8 cellular contexts compared by ENCODE assay signal in the genomic region with DNA sequence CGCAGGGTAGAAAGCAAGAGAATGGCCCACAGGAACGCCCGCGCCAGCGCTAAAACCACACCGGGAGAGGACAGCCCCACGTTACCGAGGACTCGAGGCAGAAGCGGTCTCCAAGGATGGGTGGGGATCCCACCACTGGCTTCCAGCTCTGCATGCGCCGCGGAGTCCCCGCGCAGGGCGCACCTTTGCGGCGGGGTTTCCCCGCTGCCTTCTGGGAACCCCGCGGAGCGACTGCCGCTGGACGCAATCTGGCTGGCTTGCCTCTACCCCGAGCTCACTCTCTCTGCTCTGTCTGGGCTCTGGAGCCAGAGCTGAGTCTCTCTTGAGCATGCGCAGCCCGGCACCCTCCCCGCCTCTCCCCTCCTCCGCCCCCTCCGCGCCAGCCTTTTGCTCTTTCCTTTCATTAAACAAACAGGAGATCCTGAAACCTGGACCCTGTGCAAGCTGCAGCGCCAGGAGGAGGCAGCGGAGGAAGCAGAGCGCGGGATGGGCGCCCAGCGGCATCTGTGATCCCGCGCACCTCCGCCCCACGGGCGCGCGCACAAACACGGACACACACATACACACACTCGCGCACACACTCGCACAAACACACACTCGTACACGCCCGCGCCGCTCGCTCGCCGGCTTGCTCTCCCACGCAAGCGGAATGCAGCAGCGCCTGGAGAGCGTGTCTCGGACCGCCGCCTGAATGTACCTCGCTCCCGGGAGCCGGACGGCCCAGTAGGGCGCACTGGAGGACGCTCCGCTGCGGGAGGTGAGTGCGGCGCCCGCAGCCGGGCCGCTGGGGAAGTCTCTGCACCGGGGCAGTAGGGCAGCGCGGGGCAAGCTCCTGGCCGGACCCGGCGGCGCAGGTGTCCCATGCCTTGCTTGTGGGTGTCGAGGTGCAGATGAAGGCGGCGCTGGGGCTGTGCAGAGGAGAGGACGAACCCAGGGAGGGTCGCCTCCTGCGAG. TPM values are rescaled to one million over a fixed set of nuclear protein-coding genes. Genes with fewer than 3 reads are reported as not detected.
DNase-seq lines count a peak whose midpoint lies in the region; ATAC-seq, FAIRE-seq and TF ChIP-seq lines count a peak whose summit lies in the region.

A gene (plus strand): TSS at position 382 of the 954 bp plus-strand sequence.

- FAIRE-seq in pancreas (lab: Jason Lieb, UNC) = no peak

- intact Hi-C loops in pancreas (cut with DNase I) = no loop called here

- WGBS in pancreas, 2 donors = 1% methylated on average over 76 to 89 of the region's 89 CpGs

- peak within 1 kb of the TSS; percentile 78 for H3K4me3 ChIP-seq in cardiac muscle cell
- peak within 1 kb of the TSS; percentile 35 to 64 (median 44) for H3K4me3 ChIP-seq in pancreas

- H3K27me3 ChIP-seq in cardiac muscle cell (peaks cover 62% of the 10 kb centered on the region), pancreas (peaks cover 0 to 3% (median 0%) of the 10 kb centered on the region in 4 donors)

- ATAC-seq in pancreas (peak; percentile 90 to 96 (median 94)), GM18498 (IDR thresholded peaks at IDR 0.05; ENCODE audit: unreplicated experiment) (no peak), GM19467 (IDR thresholded peaks at IDR 0.05; ENCODE audit: unreplicated experiment) (no peak)

- H3K27ac ChIP-seq in VCaP (peak within 1 kb of the TSS; percentile 83), cardiac muscle cell (no peak within 1 kb of the TSS), pancreas (peak within 1 kb of the TSS in 2 of 4 donors; percentile 10 to 28)

- H3K36me3 ChIP-seq in cardiac muscle cell (no peaks in the 10 kb centered on the region), pancreas (no peaks in the 10 kb centered on the region)

- TF ChIP-seq CTCF in VCaP (conservative IDR thresholded peaks at IDR 0.05) (peak; percentile 39), cardiac muscle cell (IDR thresholded peaks at IDR 0.05; ENCODE audit: low read depth, low read length) (no peak), pancreas (IDR thresholded peaks at IDR 0.05) (no peak)

- DNase-seq in COR-L47 (lab: John Stamatoyannopoulos, UW) (peak; percentile 82), NCI-H1092 treated with DMSO at 0.1 percent for 48 hours (lab: John Stamatoyannopoulos, UW) (peak; percentile 93), cardiac muscle cell (ENCODE audit: low read depth in 1 of 2, low spot score in 1 of 2) (peak; percentile 76 to 89), pancreas (peak; percentile 55 to 82 (median 74)), T-helper 9 cell (no peak)

- H3K4me1 ChIP-seq in cardiac muscle cell (ENCODE audit: low read depth) = peaks cover 4% of the 10 kb centered on the region
- peaks cover 0 to 8% (median 0%) of the 10 kb centered on the region in 3 donors for H3K4me1 ChIP-seq in pancreas

- H3K9me3 ChIP-seq in cardiac muscle cell (ENCODE audit: low read depth) = no peaks in the 10 kb centered on the region
- no peaks in the 10 kb centered on the region for H3K9me3 ChIP-seq in pancreas

RNA-seq across cellular contexts. Expression of the gene that starts here (rescaled TPM):
- 0.42 and 0.98 TPM in 2 replicates for total RNA-seq in cardiac muscle cell
- polyA plus RNA-seq in cardiac muscle cell = 0.37 and 1.2 TPM in 2 replicates
- total RNA-seq in pancreas = 1 to 10 TPM in 1 of 6 donors, under 1 TPM in 4, not detected in 1; 0.32 to 1.0 (median 0.55) TPM
- 1 to 10 TPM in 1 of 2 donors, under 1 TPM in 1; 0.30 to 3.1 TPM for polyA plus RNA-seq in pancreas

Comparison
In these comparisons a context has a peak if more than half of its experiments do, and no peak if none do; other contexts are left out.
1. ATAC-seq: peak in pancreas (4 of 4); none in GM18498 (single experiment) and GM19467 (single experiment).